ENCODE assay signal across 8 cellular contexts in the genomic region with DNA sequence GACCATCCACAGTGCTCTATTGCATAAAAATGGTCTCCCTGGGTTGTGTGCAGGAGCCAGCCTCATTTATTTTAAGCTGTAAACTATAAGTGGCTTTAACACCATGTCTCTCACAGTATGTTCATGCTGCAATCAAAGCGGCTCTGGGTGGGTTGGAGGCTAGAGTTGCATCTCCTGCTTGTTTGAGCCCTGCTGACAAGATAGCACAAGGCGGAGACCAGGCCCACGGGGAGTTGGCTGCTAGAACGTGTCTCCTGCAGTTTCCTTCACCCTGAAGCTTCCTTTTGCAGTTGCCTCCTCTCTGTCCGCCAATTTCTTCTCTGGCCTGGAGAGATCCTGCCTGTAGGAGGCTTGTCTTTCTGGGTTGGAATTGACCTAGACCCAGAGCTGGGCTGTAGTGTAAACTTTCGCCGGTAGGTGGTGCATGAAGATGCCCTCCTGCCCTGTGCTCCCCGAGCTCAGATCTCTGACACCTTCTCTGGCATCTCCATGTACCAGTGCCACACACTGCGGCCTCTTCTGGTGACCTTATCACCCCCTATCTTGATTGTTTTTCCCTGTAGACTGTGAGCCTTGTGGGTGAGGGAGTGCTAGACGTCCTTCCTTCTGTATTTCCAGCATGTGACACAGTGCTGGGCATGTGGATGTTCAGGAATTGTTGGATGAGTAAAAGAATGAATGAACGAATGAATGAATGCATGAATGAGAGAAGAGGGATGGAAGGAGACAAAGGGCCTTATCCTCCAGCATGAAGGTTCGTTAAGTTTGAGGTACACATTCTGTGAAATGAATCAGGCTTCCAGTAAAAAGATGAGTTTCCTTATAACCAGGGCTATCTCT. TPM values are rescaled to one million over a fixed set of nuclear protein-coding genes. Genes with fewer than 3 reads are reported as not detected.
A peak's percentile ranks its signal among the peaks of the same experiment; 100 is the strongest.
DNase-seq lines count a peak whose midpoint lies in the region; ATAC-seq and TF ChIP-seq lines count a peak whose summit lies in the region.

No MANE protein-coding gene starts in this region.

- peak; percentile 52 to 83 (median 73) for DNase-seq in CD8-positive, alpha-beta T cell
- DNase-seq in OCI-M1 (lab: John Stamatoyannopoulos, UW) (peak; percentile 77), fibroblast of pulmonary artery (ENCODE audit: low read depth) (peak; percentile 74), thoracic aorta (ENCODE audit: low spot score) (no peak)
- DNase-seq in activated T-cell treated with anti-CD3 and anti-CD28 coated beads, Interleukin-2, amount 50 U/mL, for 48 hours: peak; percentile 85 to 88

- CTCF ChIA-PET in CD8-positive, alpha-beta T cell (lab: Charles Lee): interaction anchor here (0.6 to 9.3 kb wide), 34 partner anchors 9 to 1164 kb away, joined by 3 to 184 read pairs (median 5); a partner anchor contains a TSS

- H3K36me3 ChIP-seq in CD8-positive, alpha-beta T cell (ENCODE audit: insufficient read depth, low read length): no peaks in the 10 kb centered on the region
- no peaks in the 10 kb centered on the region for H3K36me3 ChIP-seq in neutrophil
- H3K36me3 ChIP-seq in thoracic aorta: no peaks in the 10 kb centered on the region

- no peak overlapping the region for H3K27ac ChIP-seq in CD8-positive, alpha-beta T cell (ENCODE audit: low read depth, low read length)
- H3K27ac ChIP-seq in neutrophil: no peak overlapping the region
- H3K27ac ChIP-seq in thoracic aorta: no peak overlapping the region

- ATAC-seq in CD8-positive, alpha-beta T cell: peak; percentile 99
- peak; percentile 77 for ATAC-seq in GM19324 (IDR thresholded peaks at IDR 0.05; ENCODE audit: low FRiP score, unreplicated experiment)
- peak; percentile 69 for ATAC-seq in HG03457 (IDR thresholded peaks at IDR 0.05; ENCODE audit: unreplicated experiment)
- no peak for ATAC-seq in thoracic aorta (ENCODE audit: insufficient number of reproducible peaks, low FRiP score, low read depth)

- intact Hi-C loops in CD8-positive, alpha-beta T cell (cut with DNase I, micrococcal nuclease): loop anchor here (1.0 to 10.0 kb wide), 4 partner anchors 100 to 451 kb away; no protein-coding TSS in a partner anchor

- peaks cover 3% of the 10 kb centered on the region for H3K4me1 Mint-ChIP-seq in CD8-positive, alpha-beta T cell (ENCODE audit: low read depth)

- no peaks in the 10 kb centered on the region for H3K27me3 Mint-ChIP-seq in CD8-positive, alpha-beta T cell (ENCODE audit: low read depth)

- no peak overlapping the region for H3K4me3 ChIP-seq in CD8-positive, alpha-beta T cell (ENCODE audit: low read depth, low read length)
- H3K4me3 ChIP-seq in fibroblast of pulmonary artery (replicated peaks; ENCODE audit: low read depth, low read length): no peak overlapping the region
- no peak overlapping the region for H3K4me3 ChIP-seq in neutrophil (ENCODE audit: low read depth in 1 of 2, low read length in 1 of 2)
- H3K4me3 ChIP-seq in thoracic aorta: no peak overlapping the region

- H3K36me3 Mint-ChIP-seq in CD8-positive, alpha-beta T cell: no peaks in the 10 kb centered on the region

- POLR2A ChIA-PET in CD8-positive, alpha-beta T cell (lab: Charles Lee): interaction anchor here (0.6 to 1.2 kb wide), 5 partner anchors 11 to 144 kb away, joined by 3 to 7 read pairs (median 3); a partner anchor contains a TSS

- H3K4me1 ChIP-seq in CD8-positive, alpha-beta T cell (ENCODE audit: insufficient read depth, low read length): no peaks in the 10 kb centered on the region
- H3K4me1 ChIP-seq in neutrophil (ENCODE audit: control insufficient read depth in 1 of 2, insufficient read depth in 1 of 2, low read depth in 1 of 2, low read length in 1 of 2): no peaks in the 10 kb centered on the region
- H3K4me1 ChIP-seq in thoracic aorta (ENCODE audit: control insufficient read depth in 1 of 2, low read depth in 2 of 2): peaks cover 0 to 2% of the 10 kb centered on the region in 2 donors

- TF ChIP-seq CTCF in CD8-positive, alpha-beta T cell (IDR thresholded peaks at IDR 0.05): peak; percentile 82
- TF ChIP-seq CTCF in fibroblast of pulmonary artery (IDR thresholded peaks at IDR 0.05; ENCODE audit: low read length, missing control alignments): peak; percentile 95
- TF ChIP-seq CTCF in neutrophil (IDR thresholded peaks at IDR 0.05): peak; percentile 68
- peak; percentile 81 for TF ChIP-seq CTCF in thoracic aorta (IDR thresholded peaks at IDR 0.05)

- no peaks in the 10 kb centered on the region for H3K27me3 ChIP-seq in CD8-positive, alpha-beta T cell (ENCODE audit: insufficient read depth, low read length)
- no peaks in the 10 kb centered on the region for H3K27me3 ChIP-seq in neutrophil
- H3K27me3 ChIP-seq in thoracic aorta (replicated peaks; ENCODE audit: insufficient read depth): no peaks in the 10 kb centered on the region

- no peak overlapping the region for H3K4me3 Mint-ChIP-seq in CD8-positive, alpha-beta T cell

- no peak overlapping the region for H3K27ac Mint-ChIP-seq in CD8-positive, alpha-beta T cell

- H3K9me3 Mint-ChIP-seq in CD8-positive, alpha-beta T cell: no peaks in the 10 kb centered on the region

- no peaks in the 10 kb centered on the region for H3K9me3 ChIP-seq in CD8-positive, alpha-beta T cell (ENCODE audit: low read length)
- H3K9me3 ChIP-seq in neutrophil (no peaks in the 10 kb centered on the region), thoracic aorta (no peaks in the 10 kb centered on the region)

RNA-seq across cellular contexts. Expression of a gene that starts 10.4 kb away (rescaled TPM):
- total RNA-seq in CD8-positive, alpha-beta T cell: not detected
- under 1 TPM; 0.14 to 0.71 TPM for total RNA-seq in thoracic aorta

RNA-seq across cellular contexts. Expression of a gene that starts 39.4 kb away (rescaled TPM):
- not detected for total RNA-seq in CD8-positive, alpha-beta T cell
- total RNA-seq in thoracic aorta: not detected

RNA-seq across cellular contexts. Expression of a gene that starts 44.5 kb away (rescaled TPM):
- 100 to 1,000 TPM; 769 to 779 TPM for total RNA-seq in CD8-positive, alpha-beta T cell
- 100 to 1,000 TPM; 139 to 228 TPM for total RNA-seq in thoracic aorta

RNA-seq across cellular contexts. Expression of a gene that starts 44.6 kb away (rescaled TPM):
- total RNA-seq in CD8-positive, alpha-beta T cell: 10 to 100 TPM in 1 of 2 experiments, 1 to 10 TPM in 1; 8.4 to 13.4 TPM
- total RNA-seq in thoracic aorta: 1 to 10 TPM; 4.2 to 5.0 TPM
